In the genomic region with DNA sequence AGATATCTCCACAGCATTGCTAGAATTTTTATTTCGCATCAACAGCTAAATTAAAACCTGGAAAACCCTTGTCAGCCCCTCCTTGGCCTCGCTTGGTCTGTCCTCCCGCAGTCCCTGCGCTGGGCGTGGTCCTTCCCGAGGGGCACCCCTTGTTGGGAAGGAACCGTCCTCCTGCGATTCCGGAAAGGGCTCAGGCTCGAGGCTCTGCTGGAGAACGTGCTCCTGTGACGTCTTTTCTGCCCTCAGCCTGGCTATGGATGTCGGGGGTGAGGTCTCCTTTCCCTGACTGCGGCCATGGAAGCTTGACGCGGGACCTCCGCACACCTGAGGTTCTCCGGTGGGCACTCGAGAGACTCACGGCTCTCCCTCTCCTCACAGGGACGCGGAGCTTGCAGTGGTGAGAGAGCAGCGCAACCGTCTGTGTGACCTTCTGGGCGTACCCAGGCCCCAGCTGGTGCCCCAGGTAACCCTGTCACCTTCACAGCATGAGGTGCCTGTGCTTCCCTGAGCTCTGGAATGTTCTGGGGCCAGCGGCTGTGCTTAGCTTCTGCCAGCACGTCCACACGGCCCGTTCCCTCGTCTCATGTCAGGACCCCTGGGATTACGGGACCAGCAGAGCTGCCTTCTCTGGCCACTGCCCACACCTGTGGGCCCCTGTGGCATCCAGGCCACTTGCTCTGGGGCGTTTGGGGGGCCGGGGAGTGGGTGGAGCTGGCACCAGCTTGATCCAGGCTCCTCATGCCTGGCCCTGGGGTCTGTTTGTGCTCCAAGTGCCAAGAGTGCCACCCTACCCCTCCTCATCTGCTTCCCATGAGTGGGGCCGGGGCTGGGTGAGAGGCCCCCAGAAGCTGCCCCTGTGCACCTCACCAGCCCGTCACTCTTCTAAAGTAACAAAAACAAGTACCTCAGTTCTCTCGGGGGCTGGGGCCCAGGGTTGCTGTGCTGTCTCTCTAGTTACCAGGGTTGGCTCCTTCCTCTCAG, we compare ENCODE assay signal across 26 cellular contexts.
DNase-seq lines count a peak whose midpoint lies in the region; ATAC-seq and TF ChIP-seq lines count a peak whose summit lies in the region.
"Had no signal": no experiment of that assay in that cellular context is flagged by ENCODE, and none has a peak within 500 bp of the region (broad histone marks: within the 10 kb centered on the region; RNA-seq: fewer than 3 reads in every experiment).

No MANE protein-coding gene starts in this region.

- ATAC-seq in stimulated activated naive CD8-positive, alpha-beta T cell treated with anti-CD3 and anti-CD28 coated beads, Interleukin-15, amount 100 ng/mL, for 72 hours = no peak

- no peak for TF ChIP-seq CTCF in chondrocyte (IDR thresholded peaks at IDR 0.05)
- no peak for TF ChIP-seq CTCF in type B pancreatic cell (conservative IDR thresholded peaks at IDR 0.05)

- no peak overlapping the region for H3K27ac Mint-ChIP-seq in activated naive CD4-positive, alpha-beta T cell treated with anti-CD3 and anti-CD28 coated beads, Interleukin-2, amount 10 ng/mL, durations not matched to agents 7 days and 5 days
- H3K27ac Mint-ChIP-seq in activated naive CD4-positive, alpha-beta T cell treated with anti-CD3 and anti-CD28 coated beads for 36 hours = no peak overlapping the region
- H3K27ac Mint-ChIP-seq in chondrocyte (ENCODE audit: unreplicated experiment) = no peak overlapping the region
- H3K27ac Mint-ChIP-seq in type B pancreatic cell = no peak overlapping the region
- H3K27ac Mint-ChIP-seq in stimulated activated naive CD8-positive, alpha-beta T cell treated with anti-CD3 and anti-CD28 coated beads, Interleukin-15, amount 100 ng/mL, for 72 hours = peak overlapping the region in 1 of 2 donors; percentile 7
- H3K27ac Mint-ChIP-seq: B cell; dendritic cell treated with granulocyte-macrophage colony-stimulating factor and Interleukin-4, amounts not matched to agents 40 ng/mL and 50 ng/mL, for 4 days had no signal

- H3K9me3 ChIP-seq in MG63 = peaks cover 30% of the 10 kb centered on the region

- H3K36me3 ChIP-seq in MG63 = peaks cover 61% of the 10 kb centered on the region

- H3K9me3 Mint-ChIP-seq in activated naive CD4-positive, alpha-beta T cell treated with anti-CD3 and anti-CD28 coated beads, Interleukin-2, amount 10 ng/mL, durations not matched to agents 7 days and 5 days = peaks cover 32% of the 10 kb centered on the region
- H3K9me3 Mint-ChIP-seq in activated naive CD4-positive, alpha-beta T cell treated with anti-CD3 and anti-CD28 coated beads for 36 hours = peaks cover 28% of the 10 kb centered on the region
- H3K9me3 Mint-ChIP-seq in chondrocyte (ENCODE audit: low read depth) (peaks cover 25% of the 10 kb centered on the region), type B pancreatic cell (peaks cover 18% of the 10 kb centered on the region)
- H3K9me3 Mint-ChIP-seq in stimulated activated naive CD8-positive, alpha-beta T cell treated with anti-CD3 and anti-CD28 coated beads, Interleukin-15, amount 100 ng/mL, for 72 hours = peaks cover 36 to 40% of the 10 kb centered on the region in 2 donors

- no peaks in the 10 kb centered on the region for H3K27me3 Mint-ChIP-seq in activated naive CD4-positive, alpha-beta T cell treated with anti-CD3 and anti-CD28 coated beads, Interleukin-2, amount 10 ng/mL, durations not matched to agents 7 days and 5 days
- no peaks in the 10 kb centered on the region for H3K27me3 Mint-ChIP-seq in activated naive CD4-positive, alpha-beta T cell treated with anti-CD3 and anti-CD28 coated beads for 36 hours (ENCODE audit: low read depth)
- H3K27me3 Mint-ChIP-seq in chondrocyte (ENCODE audit: low read depth) (no peaks in the 10 kb centered on the region), type B pancreatic cell (no peaks in the 10 kb centered on the region)
- no peaks in the 10 kb centered on the region for H3K27me3 Mint-ChIP-seq in stimulated activated naive CD8-positive, alpha-beta T cell treated with anti-CD3 and anti-CD28 coated beads, Interleukin-15, amount 100 ng/mL, for 72 hours
- H3K27me3 Mint-ChIP-seq: B cell; dendritic cell treated with granulocyte-macrophage colony-stimulating factor and Interleukin-4, amounts not matched to agents 40 ng/mL and 50 ng/mL, for 4 days had no signal

- peaks cover 71% of the 10 kb centered on the region for H3K36me3 Mint-ChIP-seq in activated naive CD4-positive, alpha-beta T cell treated with anti-CD3 and anti-CD28 coated beads, Interleukin-2, amount 10 ng/mL, durations not matched to agents 7 days and 5 days
- H3K36me3 Mint-ChIP-seq in activated naive CD4-positive, alpha-beta T cell treated with anti-CD3 and anti-CD28 coated beads for 36 hours (ENCODE audit: low read depth) = peaks cover 64% of the 10 kb centered on the region
- H3K36me3 Mint-ChIP-seq in chondrocyte (ENCODE audit: low read depth) (peaks cover 42% of the 10 kb centered on the region), type B pancreatic cell (peaks cover 40% of the 10 kb centered on the region)

- CTCF ChIA-PET in activated naive CD4-positive, alpha-beta T cell treated with anti-CD3 and anti-CD28 coated beads, Interleukin-2, amount 10 ng/mL, durations not matched to agents 7 days and 5 days (lab: Charles Lee) = no interaction called here
- CTCF ChIA-PET in activated naive CD4-positive, alpha-beta T cell treated with anti-CD3 and anti-CD28 coated beads for 36 hours (lab: Charles Lee) = interaction anchor here (0.6 kb wide), 1 partner anchor 69 kb away, joined by 3 read pairs; no protein-coding TSS in a partner anchor

- no peak overlapping the region for H3K4me3 Mint-ChIP-seq in activated naive CD4-positive, alpha-beta T cell treated with anti-CD3 and anti-CD28 coated beads, Interleukin-2, amount 10 ng/mL, durations not matched to agents 7 days and 5 days
- H3K4me3 Mint-ChIP-seq in activated naive CD4-positive, alpha-beta T cell treated with anti-CD3 and anti-CD28 coated beads for 36 hours = no peak overlapping the region
- no peak overlapping the region for H3K4me3 Mint-ChIP-seq in chondrocyte (ENCODE audit: unreplicated experiment)
- no peak overlapping the region for H3K4me3 Mint-ChIP-seq in type B pancreatic cell
- H3K4me3 Mint-ChIP-seq in stimulated activated naive CD8-positive, alpha-beta T cell treated with anti-CD3 and anti-CD28 coated beads, Interleukin-15, amount 100 ng/mL, for 72 hours = no peak overlapping the region
- H3K4me3 Mint-ChIP-seq: B cell; dendritic cell treated with granulocyte-macrophage colony-stimulating factor and Interleukin-4, amounts not matched to agents 40 ng/mL and 50 ng/mL, for 4 days had no signal

- H3K4me3 ChIP-seq in MG63 = no peak overlapping the region
- H3K4me3 ChIP-seq: GM23248, stomach, tibial nerve had no signal

- no peaks in the 10 kb centered on the region for H3K4me1 Mint-ChIP-seq in activated naive CD4-positive, alpha-beta T cell treated with anti-CD3 and anti-CD28 coated beads, Interleukin-2, amount 10 ng/mL, durations not matched to agents 7 days and 5 days
- no peaks in the 10 kb centered on the region for H3K4me1 Mint-ChIP-seq in activated naive CD4-positive, alpha-beta T cell treated with anti-CD3 and anti-CD28 coated beads for 36 hours (ENCODE audit: low read depth)
- H3K4me1 Mint-ChIP-seq in chondrocyte (ENCODE audit: low read depth) (no peaks in the 10 kb centered on the region), type B pancreatic cell (ENCODE audit: unreplicated experiment) (peaks cover 6% of the 10 kb centered on the region)
- H3K4me1 Mint-ChIP-seq in stimulated activated naive CD8-positive, alpha-beta T cell treated with anti-CD3 and anti-CD28 coated beads, Interleukin-15, amount 100 ng/mL, for 72 hours = no peaks in the 10 kb centered on the region
- H3K4me1 Mint-ChIP-seq: B cell had no signal

- no peaks in the 10 kb centered on the region for H3K27me3 ChIP-seq in MG63
- H3K27me3 ChIP-seq: neutrophil, stomach, tibial nerve had no signal

- peak; percentile 14 for DNase-seq in activated naive CD4-positive, alpha-beta T cell treated with anti-CD3 and anti-CD28 coated beads, Interleukin-2, amount 10 ng/mL, durations not matched to agents 7 days and 5 days
- no peak for DNase-seq in activated naive CD4-positive, alpha-beta T cell treated with anti-CD3 and anti-CD28 coated beads for 36 hours
- DNase-seq in chondrocyte (ENCODE audit: low spot score) = peak; percentile 53
- peak; percentile 79 for DNase-seq in mesenteric fat pad (ENCODE audit: low spot score)
- peak; percentile 64 for DNase-seq in type B pancreatic cell (ENCODE audit: extremely low spot score, unreplicated experiment)
- no peak for DNase-seq in MG63
- DNase-seq in NCI-H1694 treated with DMSO at 0.1 percent for 48 hours (lab: John Stamatoyannopoulos, UW) = no peak
- no peak for DNase-seq in stimulated activated naive CD8-positive, alpha-beta T cell treated with anti-CD3 and anti-CD28 coated beads, Interleukin-15, amount 100 ng/mL, for 72 hours
- DNase-seq: activated CD4-positive, alpha-beta T cell treated with anti-CD3 and anti-CD28 coated beads, Interleukin-2, amount 50 U/mL, for 4 hours; activated gamma-delta T cell treated with Interleukin-2 at 50 U/mL for 16 hours; amygdala; DMS53; GDM1; GM23248; IMR-90; mammary epithelial cell; NCI-H1105 treated with DMSO at 0.1 percent for 48 hours; NCI-H2029 treated with DMSO at 0.1 percent for 48 hours; NCI-H2227 treated with DMSO at 0.1 percent for 48 hours; NCI-H774; stomach; WERI-Rb-1 had no signal

- intact Hi-C loops in activated naive CD4-positive, alpha-beta T cell treated with anti-CD3 and anti-CD28 coated beads for 36 hours (cut with micrococcal nuclease) = no loop called here

Comparison
In these comparisons a context has a peak if more than half of its experiments do, and no peak if none do; other contexts are left out.
1. DNase-seq: peak in activated naive CD4-positive, alpha-beta T cell treated with anti-CD3 and anti-CD28 coated beads, Interleukin-2, amount 10 ng/mL, durations not matched to agents 7 days and 5 days (single experiment), chondrocyte (single experiment), mesenteric fat pad (single experiment) and type B pancreatic cell (single experiment); none in activated naive CD4-positive, alpha-beta T cell treated with anti-CD3 and anti-CD28 coated beads for 36 hours (single experiment), MG63 (single experiment), NCI-H1694 treated with DMSO at 0.1 percent for 48 hours (single experiment) and stimulated activated naive CD8-positive, alpha-beta T cell treated with anti-CD3 and anti-CD28 coated beads, Interleukin-15, amount 100 ng/mL, for 72 hours (0 of 2).